ENCODE assay signal across 7 cellular contexts in genomic region chr22:38017272-38017920, GRCh38. TPM values are rescaled to one million over a fixed set of nuclear protein-coding genes. Genes with fewer than 3 reads are reported as not detected.
A peak's percentile ranks its signal among the peaks of the same experiment; 100 is the strongest.
DNase-seq lines count a peak whose midpoint lies in the region; ATAC-seq, FAIRE-seq and TF ChIP-seq lines count a peak whose summit lies in the region.

No MANE protein-coding gene starts in this region.

- TF ChIP-seq CTCF in Loucy (conservative IDR thresholded peaks at IDR 0.05; ENCODE audit: low read length) (peak; percentile 42), chondrocyte (IDR thresholded peaks at IDR 0.05) (peak; percentile 23), tibial artery (IDR thresholded peaks at IDR 0.05) (no peak)

- H3K9me3 Mint-ChIP-seq in chondrocyte (ENCODE audit: low read depth): no peaks in the 10 kb centered on the region

- H3F3A ChIP-seq in Loucy (ENCODE audit: low read depth): no peaks in the 10 kb centered on the region

- H2AFZ ChIP-seq in Loucy (ENCODE audit: low read length): peak overlapping the region; percentile 49

- H3K9me2 ChIP-seq in Loucy (replicated peaks; ENCODE audit: low read depth, low read length): no peaks in the 10 kb centered on the region

- no peak overlapping the region for H3K4me3 Mint-ChIP-seq in chondrocyte (ENCODE audit: unreplicated experiment)

- peaks cover 2% of the 10 kb centered on the region for H3K27me3 Mint-ChIP-seq in chondrocyte (ENCODE audit: low read depth)

- H3K36me3 ChIP-seq in Loucy (ENCODE audit: insufficient read depth, low read length) (no peaks in the 10 kb centered on the region), tibial artery (no peaks in the 10 kb centered on the region)

- H3K4me3 ChIP-seq in Loucy (ENCODE audit: low read length, poor library complexity, severe bottlenecking) (peak overlapping the region; percentile 7), tibial artery (no peak overlapping the region)

- H3K36me3 Mint-ChIP-seq in chondrocyte (ENCODE audit: low read depth): no peaks in the 10 kb centered on the region

- H3K4me1 Mint-ChIP-seq in chondrocyte (ENCODE audit: low read depth): peaks cover 18% of the 10 kb centered on the region

- no peak overlapping the region for H3K27ac ChIP-seq in tibial artery

- no peaks in the 10 kb centered on the region for H3K79me2 ChIP-seq in Loucy (ENCODE audit: insufficient read depth, low read length)

- intact Hi-C loops in left colon (cut with DNase I, micrococcal nuclease): no loop called here
- intact Hi-C loops in tibial artery (cut with DNase I; ENCODE audit: low total_unique reads): no loop called here

- H3K4me2 ChIP-seq in Loucy (ENCODE audit: low read depth, low read length, poor library complexity, severe bottlenecking): peak overlapping the region; percentile 55

- H3K9me3 ChIP-seq in Loucy (ENCODE audit: insufficient read depth, low read depth, low read length) (no peaks in the 10 kb centered on the region), tibial artery (no peaks in the 10 kb centered on the region)

- H3K4me1 ChIP-seq in Loucy (ENCODE audit: insufficient read depth, low read length, poor library complexity, severe bottlenecking): peaks cover 22% of the 10 kb centered on the region
- peaks cover 0 to 23% (median 11%) of the 10 kb centered on the region in 4 donors for H3K4me1 ChIP-seq in tibial artery

- H3K9ac ChIP-seq in Loucy (ENCODE audit: low read depth, low read length, poor library complexity, severe bottlenecking): peak overlapping the region; percentile 21

- peak overlapping the region; percentile 75 for H3K27ac Mint-ChIP-seq in chondrocyte (ENCODE audit: unreplicated experiment)

- ATAC-seq in left colon (peak; percentile 78), HG03439 (IDR thresholded peaks at IDR 0.05; ENCODE audit: unreplicated experiment) (no peak)

- DNase-seq in chondrocyte (ENCODE audit: low spot score): no peak
- DNase-seq in left colon: peak; percentile 79 to 81
- DNase-seq in tibial artery: peak; percentile 81 to 88
- no peak for DNase-seq in NCI-H2107 treated with DMSO at 0.1 percent for 48 hours (lab: John Stamatoyannopoulos, UW; ENCODE audit: unreplicated experiment)
- no peak for DNase-seq in H54 (ENCODE audit: insufficient read length, low spot score)

- H4K20me1 ChIP-seq in Loucy (ENCODE audit: insufficient read depth, low read length, poor library complexity, severe bottlenecking): no peaks in the 10 kb centered on the region

- H3K27me3 ChIP-seq in Loucy (ENCODE audit: insufficient read depth, low read length, poor library complexity, severe bottlenecking) (no peaks in the 10 kb centered on the region), tibial artery (no peaks in the 10 kb centered on the region)

- FAIRE-seq in H54 (lab: Jason Lieb, UNC): no peak

- no peak for TF ChIP-seq POLR2A in H54 (IDR thresholded peaks at IDR 0.05; ENCODE audit: low read depth, low read length)

RNA-seq across cellular contexts. Expression of gene SOX10, which starts 33.0 kb away (rescaled TPM):
- not detected in 3 replicates for total RNA-seq in chondrocyte
- total RNA-seq in left colon: 1 to 10 TPM; 1.5 to 3.7 TPM

RNA-seq across cellular contexts. Expression of gene PICK1, which starts 39.8 kb away (rescaled TPM):
- 13.5 to 22.6 TPM (median 19.1 TPM) in 3 replicates for total RNA-seq in chondrocyte
- total RNA-seq in left colon: 10 to 100 TPM; 34.3 to 40.4 TPM

Comparison
In these comparisons a context has a peak if more than half of its experiments do, and no peak if none do; other contexts are left out.
1. CTCF ChIP-seq: peak in Loucy (single experiment) and chondrocyte (single experiment); none in tibial artery (0 of 2).
2. DNase-seq: peak in left colon (2 of 2) and tibial artery (2 of 2); none in chondrocyte (single experiment), NCI-H2107 treated with DMSO at 0.1 percent for 48 hours (single experiment) and H54 (single experiment).